15 cellular contexts compared by ENCODE assay signal in genomic region chr10:26554246-26554645, GRCh38.
"Had no signal": no experiment of that assay in that cellular context is flagged by ENCODE, and none has a peak within 500 bp of the region (broad histone marks: within the 10 kb centered on the region; RNA-seq: fewer than 3 reads in every experiment).

No MANE protein-coding gene starts in this region.

- DNase-seq: activated CD4-positive, alpha-beta T cell treated with anti-CD3 and anti-CD28 coated beads, Interleukin-2, amount 50 U/mL, for 1 hour; activated CD4-positive, CD25-positive, alpha-beta regulatory T cell; activated CD8-positive, alpha-beta memory T cell treated with anti-CD3 and anti-CD28 coated beads, Interleukin-2, amount 50 U/mL, for 4 hours; activated naive CD4-positive, alpha-beta T cell treated with anti-CD3 and anti-CD28 coated beads, Interleukin-2, amount 50 U/mL, for 16 hours; amygdala; brain microvascular endothelial cell; kidney; left ventricle myocardium inferior; mesenchymal stem cell; retina; stimulated activated naive CD4-positive, alpha-beta T cell; testis; upper lobe of right lung had no signal

- H3K4me1 ChIP-seq: left ventricle myocardium inferior, parathyroid adenoma, testis had no signal

- H3K4me3 ChIP-seq: left ventricle myocardium inferior, testis, upper lobe of right lung had no signal

- ATAC-seq: upper lobe of right lung had no signal

- H3K4me3 Mint-ChIP-seq: activated T-helper 1 cell treated with anti-CD3 and anti-CD28 coated beads, Interleukin-12 subunit alpha, Interleukin-12 subunit beta, Interleukin-2, Interleukin-4 antibody, amounts not matched to agents 30 ng/mL and 10 ng/mL and 1 ng/mL, durations not matched to agents 14 hours and 24 hours and 36 hours had no signal

- H3K9me3 ChIP-seq: testis, upper lobe of right lung had no signal

- H3K36me3 ChIP-seq: brain microvascular endothelial cell had no signal

- H3K27me3 ChIP-seq: brain microvascular endothelial cell, testis, upper lobe of right lung had no signal

- H3K27ac ChIP-seq: brain microvascular endothelial cell, left ventricle myocardium inferior, parathyroid adenoma, testis, upper lobe of right lung had no signal

- H3K27ac Mint-ChIP-seq: activated T-helper 1 cell treated with anti-CD3 and anti-CD28 coated beads, Interleukin-12 subunit alpha, Interleukin-12 subunit beta, Interleukin-2, Interleukin-4 antibody, amounts not matched to agents 30 ng/mL and 10 ng/mL and 1 ng/mL, durations not matched to agents 14 hours and 24 hours and 36 hours had no signal

- H3K9ac ChIP-seq: parathyroid adenoma had no signal
